Comparison of ENCODE assay signal across 1 cellular context in the genomic region with DNA sequence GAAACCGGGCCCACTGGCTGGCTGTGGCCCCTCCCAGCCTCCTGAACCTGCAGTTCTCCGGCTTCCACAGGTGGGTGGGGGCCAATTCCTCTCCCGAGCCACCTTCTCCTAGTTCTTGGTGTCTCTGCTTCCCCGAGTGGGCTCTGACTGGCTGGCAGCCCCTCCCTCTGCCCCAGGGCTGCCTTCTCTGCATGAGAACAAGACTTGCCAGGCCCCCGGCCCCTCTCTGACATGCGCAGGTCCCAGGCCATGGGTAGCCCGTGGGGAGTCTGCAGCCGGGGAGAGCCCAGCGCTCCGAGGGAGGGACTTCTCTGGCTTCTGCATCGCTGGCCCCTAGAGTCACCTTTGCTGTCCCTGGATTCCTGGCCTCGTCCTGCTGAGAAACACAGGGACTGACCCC.
TF ChIP-seq lines count a peak whose summit lies in the region.

No MANE protein-coding gene starts in this region.

TF ChIP-seq in GM23338, 12 proteins besides CTCF, POLR2A, EP300 and RAD21 (continued from another document):
- no peak for TF ChIP-seq ZNF462 (CRISPR knock-in tag; IDR thresholded peaks at IDR 0.05)
